Comparison of ENCODE assay signal across 1 cellular context in the genomic region with DNA sequence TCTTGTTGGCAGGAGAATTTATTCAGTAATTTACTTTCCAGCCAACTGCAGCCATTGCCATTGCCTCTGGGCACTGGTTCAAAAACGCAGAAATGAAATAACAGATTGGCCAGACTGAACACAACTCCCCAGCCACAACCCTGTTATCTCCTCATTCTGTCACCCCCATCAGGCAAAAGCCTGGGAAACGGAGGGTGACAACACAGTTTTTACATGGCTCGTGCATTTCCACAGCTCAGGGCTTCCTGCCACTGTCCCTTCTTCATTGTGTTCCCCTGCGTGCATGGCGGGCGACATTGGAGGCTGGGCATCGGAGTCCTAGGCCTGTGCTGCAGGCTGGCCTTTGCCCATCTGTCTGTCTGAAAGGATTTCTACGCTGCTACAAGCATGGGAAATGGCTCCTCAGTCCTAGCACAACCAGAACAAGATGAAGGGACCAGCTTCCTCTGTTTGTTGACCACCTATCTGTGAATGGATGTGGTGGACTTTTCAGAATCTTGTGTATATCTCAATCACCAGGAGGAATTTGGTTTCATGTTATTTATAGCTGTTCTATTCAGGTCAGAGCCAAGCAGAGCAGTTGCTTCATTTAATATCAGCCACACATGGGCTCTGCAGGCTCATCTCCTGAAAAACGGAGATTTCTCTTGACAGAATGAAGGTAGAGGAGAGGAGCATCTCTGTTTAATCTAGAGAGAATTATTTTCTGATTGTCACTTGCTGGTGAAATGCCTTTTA.
TF ChIP-seq lines count a peak whose summit lies in the region.

No MANE protein-coding gene starts in this region.

TF ChIP-seq in IMR-90, 13 proteins besides CTCF, POLR2A, EP300 and RAD21:
- no peak for TF ChIP-seq SMC3 (IDR thresholded peaks at IDR 0.05; ENCODE audit: low read depth, low read length)
- no peak for TF ChIP-seq CHD1 (IDR thresholded peaks at IDR 0.05; ENCODE audit: low read depth, low read length)
- no peak for TF ChIP-seq NFE2L2 (IDR thresholded peaks at IDR 0.05; ENCODE audit: low read depth, low read length)
- TF ChIP-seq RFX5 (IDR thresholded peaks at IDR 0.05; ENCODE audit: low read depth, low read length): no peak
- TF ChIP-seq BHLHE40 (IDR thresholded peaks at IDR 0.05; ENCODE audit: low read depth, low read length): no peak
